In the genomic region with DNA sequence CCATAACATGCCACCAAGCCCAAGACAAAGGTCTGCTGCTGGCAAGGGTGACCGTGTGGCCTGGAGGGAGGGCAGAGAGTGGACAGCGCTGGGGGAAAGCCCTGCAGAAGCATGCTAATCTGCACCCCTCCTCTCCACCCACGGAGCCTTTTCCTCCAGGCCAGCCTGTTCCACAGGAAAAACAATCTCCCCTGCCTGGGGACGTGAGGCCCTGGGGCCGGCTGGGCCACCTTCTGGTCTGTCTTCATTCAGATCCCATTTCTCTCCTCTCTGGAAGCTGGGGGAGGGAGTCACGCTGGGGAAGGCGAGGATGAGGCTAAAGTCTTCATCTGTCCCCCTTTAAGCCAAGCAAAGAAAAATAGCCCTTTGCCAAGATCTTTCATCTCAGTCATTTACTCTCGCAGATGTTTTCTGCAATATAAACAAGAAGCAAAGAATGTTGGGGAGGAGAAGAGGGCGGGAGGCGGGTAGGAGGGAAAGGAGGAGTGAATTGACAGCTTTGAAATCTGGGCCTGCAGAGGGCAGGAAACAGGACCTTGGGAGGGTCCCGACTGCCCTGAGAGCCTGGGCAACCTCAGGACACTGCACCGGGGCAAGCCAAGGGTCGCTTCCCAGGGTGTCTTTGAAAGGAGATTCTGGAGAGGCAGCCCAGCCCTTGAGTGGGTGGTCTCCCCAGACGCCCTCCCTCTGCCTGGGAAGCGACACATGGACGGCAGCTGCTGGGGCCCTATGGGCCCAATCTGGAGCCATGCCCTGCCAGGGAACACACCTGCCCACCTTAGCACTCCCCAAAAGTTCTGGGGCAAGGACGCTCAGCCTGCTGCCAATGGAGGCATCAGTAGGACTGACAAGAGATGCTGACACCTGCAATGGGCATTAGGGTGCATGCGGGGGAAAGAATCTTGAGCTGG, we compare ENCODE assay signal across 13 cellular contexts.
A peak's percentile ranks its signal among the peaks of the same experiment; 100 is the strongest.
DNase-seq lines count a peak whose midpoint lies in the region; ATAC-seq and TF ChIP-seq lines count a peak whose summit lies in the region.
"Had no signal": no experiment of that assay in that cellular context is flagged by ENCODE, and none has a peak within 500 bp of the region (broad histone marks: within the 10 kb centered on the region; RNA-seq: fewer than 3 reads in every experiment).

No MANE protein-coding gene starts in this region.

- H3K27ac ChIP-seq in Peyer's patch, result peak overlapping the region in 3 of 4 donors; percentile 32 to 75 (median 46)
- H3K27ac ChIP-seq in esophagus muscularis mucosa (replicated peaks in 1 of 4), result peak overlapping the region; percentile 80 to 89 (median 84)
- peak overlapping the region; percentile 15 for H3K27ac ChIP-seq in thymus (ENCODE audit: low read depth)
- H3K27ac ChIP-seq: epithelial cell of prostate had no signal

- H3K27me3 ChIP-seq in Peyer's patch (no peaks in the 10 kb centered on the region), esophagus muscularis mucosa (no peaks in the 10 kb centered on the region), thymus (ENCODE audit: control insufficient read depth, insufficient read depth) (no peaks in the 10 kb centered on the region)

- no peak for TF ChIP-seq EP300 in esophagus muscularis mucosa (IDR thresholded peaks at IDR 0.05)

- peaks cover 79% of the 10 kb centered on the region for H3K4me1 Mint-ChIP-seq in mesothelial cell of epicardium
- H3K4me1 Mint-ChIP-seq in activated naive CD4-positive, alpha-beta T cell treated with anti-CD3 and anti-CD28 coated beads, Interleukin-2, amount 10 ng/mL, durations not matched to agents 7 days and 5 days, result peaks cover 7% of the 10 kb centered on the region

- TF ChIP-seq CTCF in Peyer's patch (IDR thresholded peaks at IDR 0.05) (no peak), esophagus muscularis mucosa (IDR thresholded peaks at IDR 0.05) (no peak), mesothelial cell of epicardium (IDR thresholded peaks at IDR 0.05; ENCODE audit: unreplicated experiment) (no peak)

- no peak for ATAC-seq in GM19328 (IDR thresholded peaks at IDR 0.05; ENCODE audit: unreplicated experiment)
- ATAC-seq: stimulated activated effector memory CD8-positive, alpha-beta T cell treated with anti-CD3 and anti-CD28 coated beads, Interleukin-12 subunit alpha, Interleukin-12 subunit beta, amount 100 ng/mL, for 72 hours had no signal

- TF ChIP-seq POLR2A in Peyer's patch (IDR thresholded peaks at IDR 0.05), result no peak
- no peak for TF ChIP-seq POLR2A in esophagus muscularis mucosa (IDR thresholded peaks at IDR 0.05; ENCODE audit: low read depth)

- H3K4me3 Mint-ChIP-seq in mesothelial cell of epicardium, result peak overlapping the region; percentile 39
- no peak overlapping the region for H3K4me3 Mint-ChIP-seq in activated naive CD4-positive, alpha-beta T cell treated with anti-CD3 and anti-CD28 coated beads, Interleukin-2, amount 10 ng/mL, durations not matched to agents 7 days and 5 days
- H3K4me3 Mint-ChIP-seq: stimulated activated effector memory CD8-positive, alpha-beta T cell treated with anti-CD3 and anti-CD28 coated beads, Interleukin-12 subunit alpha, Interleukin-12 subunit beta, amount 100 ng/mL, for 72 hours had no signal

- H3K4me1 ChIP-seq in Peyer's patch, result peaks cover 0 to 20% (median 0%) of the 10 kb centered on the region in 4 donors
- H3K4me1 ChIP-seq in esophagus muscularis mucosa, result peaks cover 28 to 98% (median 87%) of the 10 kb centered on the region in 4 donors
- peaks cover 3% of the 10 kb centered on the region for H3K4me1 ChIP-seq in thymus (ENCODE audit: control insufficient read depth, insufficient read depth, low read length)

- H3K36me3 Mint-ChIP-seq in mesothelial cell of epicardium, result no peaks in the 10 kb centered on the region
- H3K36me3 Mint-ChIP-seq in activated naive CD4-positive, alpha-beta T cell treated with anti-CD3 and anti-CD28 coated beads, Interleukin-2, amount 10 ng/mL, durations not matched to agents 7 days and 5 days, result no peaks in the 10 kb centered on the region

- H3K36me3 ChIP-seq in Peyer's patch (no peaks in the 10 kb centered on the region), esophagus muscularis mucosa (no peaks in the 10 kb centered on the region), thymus (ENCODE audit: control insufficient read depth, insufficient read depth) (no peaks in the 10 kb centered on the region)

- WGBS in esophagus muscularis mucosa, result 39% methylated on average over 15 of the region's 18 CpGs
- 94% methylated on average over 18 of the region's 18 CpGs for WGBS in thymus

- no peaks in the 10 kb centered on the region for H3K27me3 Mint-ChIP-seq in mesothelial cell of epicardium (ENCODE audit: low read depth)
- H3K27me3 Mint-ChIP-seq in activated naive CD4-positive, alpha-beta T cell treated with anti-CD3 and anti-CD28 coated beads, Interleukin-2, amount 10 ng/mL, durations not matched to agents 7 days and 5 days, result peaks cover 28% of the 10 kb centered on the region

- no peaks in the 10 kb centered on the region for H3K9me3 Mint-ChIP-seq in mesothelial cell of epicardium
- no peaks in the 10 kb centered on the region for H3K9me3 Mint-ChIP-seq in activated naive CD4-positive, alpha-beta T cell treated with anti-CD3 and anti-CD28 coated beads, Interleukin-2, amount 10 ng/mL, durations not matched to agents 7 days and 5 days
- H3K9me3 Mint-ChIP-seq: stimulated activated effector memory CD8-positive, alpha-beta T cell treated with anti-CD3 and anti-CD28 coated beads, Interleukin-12 subunit alpha, Interleukin-12 subunit beta, amount 100 ng/mL, for 72 hours had no signal

- CTCF ChIA-PET in activated naive CD4-positive, alpha-beta T cell treated with anti-CD3 and anti-CD28 coated beads, Interleukin-2, amount 10 ng/mL, durations not matched to agents 7 days and 5 days (lab: Charles Lee), result no interaction called here

- DNase-seq in Peyer's patch, result no peak
- no peak for DNase-seq in esophagus muscularis mucosa (ENCODE audit: extremely low spot score)
- DNase-seq in mesothelial cell of epicardium (ENCODE audit: low spot score in 2 of 2, unreplicated experiment in 2 of 2), result peak in 1 of 2 experiments; percentile 70
- no peak for DNase-seq in NCI-H1694 treated with DMSO at 0.1 percent for 48 hours (lab: John Stamatoyannopoulos, UW)
- no peak for DNase-seq in activated naive CD4-positive, alpha-beta T cell treated with anti-CD3 and anti-CD28 coated beads, Interleukin-2, amount 10 ng/mL, durations not matched to agents 7 days and 5 days
- no peak for DNase-seq in 8988T
- DNase-seq: amniotic stem cell, Calu3, left cardiac atrium had no signal

- peak overlapping the region; percentile 97 for H3K27ac Mint-ChIP-seq in mesothelial cell of epicardium
- H3K27ac Mint-ChIP-seq in activated naive CD4-positive, alpha-beta T cell treated with anti-CD3 and anti-CD28 coated beads, Interleukin-2, amount 10 ng/mL, durations not matched to agents 7 days and 5 days, result no peak overlapping the region
- H3K27ac Mint-ChIP-seq: stimulated activated effector memory CD8-positive, alpha-beta T cell treated with anti-CD3 and anti-CD28 coated beads, Interleukin-12 subunit alpha, Interleukin-12 subunit beta, amount 100 ng/mL, for 72 hours had no signal

- intact Hi-C loops in esophagus muscularis mucosa (cut with DNase I), result loop anchor here (10.0 kb wide), 1 partner anchor 104 kb away; no protein-coding TSS in a partner anchor

- H3K4me3 ChIP-seq in Peyer's patch, result no peak overlapping the region
- no peak overlapping the region for H3K4me3 ChIP-seq in esophagus muscularis mucosa
- H3K4me3 ChIP-seq in thymus (ENCODE audit: low read length), result no peak overlapping the region

- no peaks in the 10 kb centered on the region for H3K9me3 ChIP-seq in Peyer's patch
- no peaks in the 10 kb centered on the region for H3K9me3 ChIP-seq in esophagus muscularis mucosa
- peaks cover 1% of the 10 kb centered on the region for H3K9me3 ChIP-seq in thymus (ENCODE audit: control insufficient read depth)

Comparison
In these comparisons a context has a peak if more than half of its experiments do, and no peak if none do; other contexts are left out.
1. H3K27ac ChIP-seq: peak in every context shown above with its lines; median percentile 84 in esophagus muscularis mucosa; 46 in Peyer's patch; 15 in thymus.